Comparison of ENCODE assay signal across 21 cellular contexts in genomic region chr11:123550620-123550917, GRCh38.
"Had no signal": no experiment of that assay in that cellular context is flagged by ENCODE, and none has a peak within 500 bp of the region (broad histone marks: within the 10 kb centered on the region; RNA-seq: fewer than 3 reads in every experiment).

No MANE protein-coding gene starts in this region.

- H3K27ac ChIP-seq: brain microvascular endothelial cell, foreskin keratinocyte, lower lobe of right lung, sigmoid colon, testis had no signal

- DNase-seq: activated B cell treated with CpG ODN at 0.5 μM for 24 hours; activated effector memory CD4-positive, alpha-beta T cell treated with anti-CD3 and anti-CD28 coated beads, Interleukin-2, amount 50 U/mL, for 16 hours; activated naive CD4-positive, alpha-beta T cell treated with anti-CD3 and anti-CD28 coated beads, Interleukin-2, amount 50 U/mL, for 16 hours; activated naive CD8-positive, alpha-beta T cell treated with anti-CD3 and anti-CD28 coated beads, Interleukin-2, amount 50 U/mL, for 24 hours; anterior cingulate cortex; caudate nucleus; effector CD4-positive, alpha-beta T cell; foreskin keratinocyte; immature natural killer cell; lower lobe of right lung; naive B cell; sigmoid colon; stimulated activated CD4-positive, alpha-beta T cell treated with anti-CD3 and anti-CD28 coated beads, Interleukin-4, amount 100 ng/mL, for 1 hour; stimulated activated naive CD4-positive, alpha-beta T cell; T-helper 1 cell; T-helper 9 cell; testis; trophoblast cell had no signal

- H3K36me3 ChIP-seq: brain microvascular endothelial cell, lower lobe of right lung, sigmoid colon had no signal

- H3K4me1 ChIP-seq: foreskin keratinocyte, lower lobe of right lung, sigmoid colon, testis had no signal

- ATAC-seq: foreskin keratinocyte, left lobe of liver, lower lobe of right lung had no signal

- H3K9me3 ChIP-seq: lower lobe of right lung, sigmoid colon, testis had no signal

- H3K27me3 ChIP-seq: brain microvascular endothelial cell, sigmoid colon, testis had no signal

- H3K4me2 ChIP-seq: smooth muscle cell had no signal

- H3K4me3 ChIP-seq: lower lobe of right lung, sigmoid colon, smooth muscle cell, testis had no signal
